ENCODE assay signal across 20 cellular contexts in genomic region chr1:210340311-210340710, GRCh38. TPM values are rescaled to one million over a fixed set of nuclear protein-coding genes. Genes with fewer than 3 reads are reported as not detected.
A peak's percentile ranks its signal among the peaks of the same experiment; 100 is the strongest.
DNase-seq lines count a peak whose midpoint lies in the region; ATAC-seq and TF ChIP-seq lines count a peak whose summit lies in the region.
"Had no signal": no experiment of that assay in that cellular context is flagged by ENCODE, and none has a peak within 500 bp of the region (broad histone marks: within the 10 kb centered on the region; RNA-seq: fewer than 3 reads in every experiment).

No MANE protein-coding gene starts in this region.

- no peaks in the 10 kb centered on the region for H3F3A ChIP-seq in MM.1S (ENCODE audit: insufficient read depth, low read length)

- no peak overlapping the region for H2AFZ ChIP-seq in MM.1S (ENCODE audit: low read length)

- H3K79me2 ChIP-seq in MM.1S (ENCODE audit: low read length): no peaks in the 10 kb centered on the region

- peaks cover 21% of the 10 kb centered on the region for H3K4me1 Mint-ChIP-seq in CD8-positive, alpha-beta T cell (ENCODE audit: low read depth)
- peaks cover 19% of the 10 kb centered on the region for H3K4me1 Mint-ChIP-seq in activated naive CD8-positive, alpha-beta T cell (ENCODE audit: low read depth)

- no peaks in the 10 kb centered on the region for H3K9me3 ChIP-seq in CD8-positive, alpha-beta T cell (ENCODE audit: low read length)
- no peaks in the 10 kb centered on the region for H3K9me3 ChIP-seq in MM.1S (replicated peaks; ENCODE audit: insufficient read depth, low read length)
- H3K9me3 ChIP-seq: transverse colon had no signal

- H3K4me3 ChIP-seq in CD8-positive, alpha-beta T cell (ENCODE audit: low read depth, low read length): no peak overlapping the region
- H3K4me3 ChIP-seq in MM.1S (ENCODE audit: low read length): no peak overlapping the region
- H3K4me3 ChIP-seq: cardiac muscle cell, transverse colon had no signal

- H3K9me2 ChIP-seq in MM.1S (replicated peaks; ENCODE audit: insufficient read depth, low read length): no peaks in the 10 kb centered on the region

- H3K36me3 Mint-ChIP-seq in CD8-positive, alpha-beta T cell: no peaks in the 10 kb centered on the region
- no peaks in the 10 kb centered on the region for H3K36me3 Mint-ChIP-seq in activated naive CD8-positive, alpha-beta T cell
- H3K36me3 Mint-ChIP-seq: activated naive CD4-positive, alpha-beta T cell treated with anti-CD3 and anti-CD28 coated beads, Interleukin-2, amount 50 U/mL, for 24 hours; CD14-positive monocyte had no signal

- intact Hi-C loops in CD8-positive, alpha-beta T cell (cut with DNase I, micrococcal nuclease): no loop called here

- no peaks in the 10 kb centered on the region for H3K36me3 ChIP-seq in CD8-positive, alpha-beta T cell (ENCODE audit: insufficient read depth, low read length)
- H3K36me3 ChIP-seq in MM.1S (replicated peaks; ENCODE audit: insufficient read depth, low read length): no peaks in the 10 kb centered on the region
- H3K36me3 ChIP-seq: cardiac muscle cell, transverse colon had no signal

- H3K9me3 Mint-ChIP-seq in CD8-positive, alpha-beta T cell: no peaks in the 10 kb centered on the region
- H3K9me3 Mint-ChIP-seq in activated naive CD8-positive, alpha-beta T cell (ENCODE audit: low read depth): no peaks in the 10 kb centered on the region
- H3K9me3 Mint-ChIP-seq: activated naive CD4-positive, alpha-beta T cell treated with anti-CD3 and anti-CD28 coated beads, Interleukin-2, amount 50 U/mL, for 24 hours; CD14-positive monocyte; nephron progenitor cell had no signal

- H3K27me3 Mint-ChIP-seq in CD8-positive, alpha-beta T cell (ENCODE audit: low read depth): no peaks in the 10 kb centered on the region
- H3K27me3 Mint-ChIP-seq in activated naive CD8-positive, alpha-beta T cell: no peaks in the 10 kb centered on the region
- H3K27me3 Mint-ChIP-seq: activated naive CD4-positive, alpha-beta T cell treated with anti-CD3 and anti-CD28 coated beads, Interleukin-2, amount 50 U/mL, for 24 hours had no signal

- H3K4me1 ChIP-seq in CD8-positive, alpha-beta T cell (ENCODE audit: insufficient read depth, low read length): peaks cover 4% of the 10 kb centered on the region
- H3K4me1 ChIP-seq in MM.1S (ENCODE audit: low read length): peaks cover 14% of the 10 kb centered on the region

- TF ChIP-seq CTCF in CD8-positive, alpha-beta T cell (IDR thresholded peaks at IDR 0.05): no peak
- no peak for TF ChIP-seq CTCF in MM.1S (IDR thresholded peaks at IDR 0.05; ENCODE audit: low read length)

- CTCF ChIA-PET in CD8-positive, alpha-beta T cell (lab: Charles Lee): interaction anchor here (0.9 to 2.0 kb wide), 2 partner anchors 20 to 60 kb away, joined by 3 to 5 read pairs; no protein-coding TSS in a partner anchor

- no peak overlapping the region for H3K9ac ChIP-seq in MM.1S (ENCODE audit: low read length)

- peak overlapping the region; percentile 1; the same call in 1 of the 2 replicates for H3K4me2 ChIP-seq in MM.1S (ENCODE audit: low read depth, low read length)

- ATAC-seq in CD8-positive, alpha-beta T cell: no peak
- ATAC-seq in GM19351 (IDR thresholded peaks at IDR 0.05; ENCODE audit: unreplicated experiment): peak; percentile 35
- no peak for ATAC-seq in HG02938 (IDR thresholded peaks at IDR 0.05; ENCODE audit: unreplicated experiment)
- ATAC-seq: Right ventricle myocardium inferior had no signal

- H4K20me1 ChIP-seq in MM.1S (ENCODE audit: insufficient read depth, low read length): no peaks in the 10 kb centered on the region

- H3K27me3 ChIP-seq in CD8-positive, alpha-beta T cell (ENCODE audit: insufficient read depth, low read length): no peaks in the 10 kb centered on the region
- no peaks in the 10 kb centered on the region for H3K27me3 ChIP-seq in MM.1S (replicated peaks; ENCODE audit: insufficient read depth, low read length)
- H3K27me3 ChIP-seq: cardiac muscle cell, transverse colon had no signal

- H3K27ac ChIP-seq in CD8-positive, alpha-beta T cell (ENCODE audit: low read depth, low read length): no peak overlapping the region
- no peak overlapping the region for H3K27ac ChIP-seq in MM.1S (ENCODE audit: low read length)
- H3K27ac ChIP-seq: cardiac muscle cell, transverse colon had no signal

- H3K4me3 Mint-ChIP-seq in CD8-positive, alpha-beta T cell: peak overlapping the region; percentile 36
- peak overlapping the region; percentile 28 for H3K4me3 Mint-ChIP-seq in activated naive CD8-positive, alpha-beta T cell
- H3K4me3 Mint-ChIP-seq: activated naive CD4-positive, alpha-beta T cell treated with anti-CD3 and anti-CD28 coated beads, Interleukin-2, amount 50 U/mL, for 24 hours; nephron progenitor cell had no signal

- POLR2A ChIA-PET in CD8-positive, alpha-beta T cell (lab: Charles Lee): interaction anchor here (0.6 kb wide), 1 partner anchor 12 kb away, joined by 3 read pairs; the partner anchor contains the start of gene HHAT

- no peak for DNase-seq in CD8-positive, alpha-beta T cell
- DNase-seq in MM.1S (no peak), NCI-H510A (lab: John Stamatoyannopoulos, UW) (no peak), inferior parietal cortex (ENCODE audit: extremely low spot score) (no peak)
- DNase-seq in stimulated activated CD4-positive, alpha-beta T cell treated with anti-CD3 and anti-CD28 coated beads, Interleukin-2, amount 100 ng/mL, for 24 hours: no peak
- DNase-seq: effector memory CD4-positive, alpha-beta T cell; EL; foreskin fibroblast; NCI-H82; nephron progenitor cell; retina; T-helper 9 cell; transverse colon had no signal

- no peak overlapping the region for H3K27ac Mint-ChIP-seq in CD8-positive, alpha-beta T cell
- peak overlapping the region; percentile 72 for H3K27ac Mint-ChIP-seq in activated naive CD8-positive, alpha-beta T cell
- H3K27ac Mint-ChIP-seq: activated naive CD4-positive, alpha-beta T cell treated with anti-CD3 and anti-CD28 coated beads, Interleukin-2, amount 50 U/mL, for 24 hours; nephron progenitor cell had no signal

RNA-seq across cellular contexts. Expression of gene HHAT, which starts 11.6 kb away (rescaled TPM):
- 1 to 10 TPM; 1.8 to 2.9 TPM for total RNA-seq in CD8-positive, alpha-beta T cell
